ENCODE assay signal across 8 cellular contexts in genomic region chr12:93104535-93104934, GRCh38.
"Had no signal": no experiment of that assay in that cellular context is flagged by ENCODE, and none has a peak within 500 bp of the region (broad histone marks: within the 10 kb centered on the region; RNA-seq: fewer than 3 reads in every experiment).

No MANE protein-coding gene starts in this region.

- H3K4me3 ChIP-seq: GM23338 had no signal

- FAIRE-seq: H1, H54, HTR-8/SVneo had no signal

- ATAC-seq: GM23338 had no signal

- DNase-seq: H9, HCEC 1CT, IMR-90, KBM-7 had no signal

- H2AFZ ChIP-seq: GM23338 had no signal

- H3K4me2 ChIP-seq: GM23338 had no signal
